Comparison of ENCODE assay signal across 8 cellular contexts in genomic region chr4:119041951-119042560, GRCh38.
DNase-seq lines count a peak whose midpoint lies in the region; ATAC-seq and TF ChIP-seq lines count a peak whose summit lies in the region.

No MANE protein-coding gene starts in this region.

- no peaks in the 10 kb centered on the region for H3K4me1 ChIP-seq in HCT116 (ENCODE audit: control insufficient read depth in 1 of 2, insufficient read depth in 2 of 2, low read length in 2 of 2)
- H3K4me1 ChIP-seq in right cardiac atrium (ENCODE audit: control insufficient read depth, insufficient read depth, low read length) = peaks cover 6% of the 10 kb centered on the region
- peaks cover 52% of the 10 kb centered on the region for H3K4me1 ChIP-seq in skeletal muscle satellite cell (ENCODE audit: control insufficient read depth, insufficient read depth, low read length)

- TF ChIP-seq CTCF in HCT116 (IDR thresholded peaks at IDR 0.05 in 2 of 3, conservative IDR thresholded peaks at IDR 0.05 in 1 of 3; ENCODE audit: borderline replicate concordance in 1 of 3, insufficient read depth in 1 of 3, low read depth in 2 of 3, low read length in 2 of 3) = peak; percentile 61 to 80 (median 72)

- ATAC-seq in HCT116 = peak; percentile 95
- peak; percentile 72 to 77 for ATAC-seq in right cardiac atrium

- H3K4me2 ChIP-seq in HCT116 (ENCODE audit: low read length) = peak overlapping the region; percentile 25; the same call in 1 of the 2 replicates
- H3K4me2 ChIP-seq in skeletal muscle satellite cell (ENCODE audit: low read length) = peak overlapping the region; percentile 77

- intact Hi-C loops in HCT116 (cut with micrococcal nuclease) (loop anchor here (1.0 to 5.0 kb wide), 3 partner anchors 60 to 244 kb away; partner anchors contain the start of gene USP53), right cardiac atrium (cut with DNase I) (loop anchor here (5.0 to 10.0 kb wide), 5 partner anchors 93 to 245 kb away; partner anchors contain the start of gene MYOZ2 (in 1 of the 4))

- no peak for TF ChIP-seq POLR2A in HCT116 (IDR thresholded peaks at IDR 0.05; ENCODE audit: borderline replicate concordance, extremely low read depth, insufficient read depth, insufficient read length)

- H3K9me2 ChIP-seq in HCT116 (ENCODE audit: insufficient read depth) = no peaks in the 10 kb centered on the region

- no peaks in the 10 kb centered on the region for H4K20me1 ChIP-seq in HCT116 (ENCODE audit: insufficient read depth)

- H3K27me3 ChIP-seq in HCT116 (ENCODE audit: insufficient read depth, low read length) (no peaks in the 10 kb centered on the region), right cardiac atrium (ENCODE audit: control insufficient read depth, insufficient read depth) (no peaks in the 10 kb centered on the region), skeletal muscle satellite cell (ENCODE audit: control insufficient read depth, insufficient read depth, low read length) (no peaks in the 10 kb centered on the region)

- H3K9ac ChIP-seq in HCT116 (ENCODE audit: low read length) = no peak overlapping the region
- peak overlapping the region; percentile 80 for H3K9ac ChIP-seq in skeletal muscle satellite cell (ENCODE audit: low read depth, low read length)

- H3K27ac ChIP-seq in HCT116 (ENCODE audit: low read depth, low read length) (no peak overlapping the region), right cardiac atrium (ENCODE audit: low read length) (no peak overlapping the region)

- H3K4me3 ChIP-seq in HCT116 (replicated peaks in 1 of 2; ENCODE audit: low read depth in 1 of 2, low read length in 2 of 2) (no peak overlapping the region), right cardiac atrium (ENCODE audit: low read length) (no peak overlapping the region), skeletal muscle satellite cell (ENCODE audit: low read length) (no peak overlapping the region)

- H2AFZ ChIP-seq in HCT116 (ENCODE audit: low read depth, low read length, poor library complexity, severe bottlenecking) = peak overlapping the region; percentile 99

- TF ChIP-seq RAD21 in HCT116 (IDR thresholded peaks at IDR 0.05; ENCODE audit: low read depth) = peak; percentile 88

- H3K36me3 ChIP-seq in HCT116 (ENCODE audit: control insufficient read depth in 1 of 2, insufficient read depth in 2 of 2, low read length in 2 of 2) (no peaks in the 10 kb centered on the region), skeletal muscle satellite cell (ENCODE audit: insufficient read depth, low read length) (no peaks in the 10 kb centered on the region)

- CTCF ChIA-PET in HCT116 (lab: Charles Lee) = interaction anchor here (0.7 to 5.5 kb wide), 11 partner anchors 9 to 1014 kb away, joined by 3 to 37 read pairs (median 7); partner anchors contain the start of gene USP53

- POLR2A ChIA-PET in HCT116 (lab: Charles Lee) = interaction anchor here (2.0 kb wide), 1 partner anchor 171 kb away, joined by 11 read pairs; the partner anchor contains the start of gene USP53

- H3K9me3 ChIP-seq in HCT116 (ENCODE audit: control insufficient read depth in 1 of 2, insufficient read depth in 1 of 2, low read depth in 1 of 2, low read length in 2 of 2) (no peaks in the 10 kb centered on the region), right cardiac atrium (ENCODE audit: control insufficient read depth, low read length) (no peaks in the 10 kb centered on the region), skeletal muscle satellite cell (replicated peaks; ENCODE audit: low read length) (no peaks in the 10 kb centered on the region)

- no peaks in the 10 kb centered on the region for H3K79me2 ChIP-seq in HCT116 (ENCODE audit: insufficient read depth, low read length)

- DNase-seq in NCI-H524 (lab: John Stamatoyannopoulos, UW) (peak; percentile 4 to 53), NCI-H524 treated with DMSO at 0.1 percent for 48 hours (lab: John Stamatoyannopoulos, UW) (no peak), HCT116 (ENCODE audit: low read depth, low spot score) (peak; percentile 67), M059J (ENCODE audit: low read depth) (peak; percentile 66), SIG-M5 (lab: John Stamatoyannopoulos, UW) (peak; percentile 4), right cardiac atrium (peak in 1 of 3 donors; percentile 34)
- DNase-seq in activated naive CD8-positive, alpha-beta T cell treated with anti-CD3 and anti-CD28 coated beads, Interleukin-2, amount 50 U/mL, for 16 hours (ENCODE audit: low read depth, low spot score) = peak; percentile 19

- RAD21 ChIA-PET in HCT116 (lab: Charles Lee; ENCODE audit: low non-redundant PET in 1 of 2, low total read pairs in 2 of 2, uncharacterized antibody in 2 of 2, unreplicated experiment in 2 of 2) = interaction anchor here in 1 of 2 experiments (1.6 kb wide), 1 partner anchor 448 kb away, joined by 3 read pairs; no protein-coding TSS in a partner anchor

- 2% methylated on average over 6 of the region's 6 CpGs for WGBS in right cardiac atrium

- BruUV-seq in HCT116 (replicated peaks; lab: Mats Ljungman, UMichigan) = no TSS peak

TF ChIP-seq in HCT116, 20 proteins besides CTCF, POLR2A, EP300 and RAD21 (continues in another document):
- TF ChIP-seq EZH2phosphoT487 (IDR thresholded peaks at IDR 0.05; ENCODE audit: borderline replicate concordance) (no peak), SP1 (IDR thresholded peaks at IDR 0.05; ENCODE audit: low read depth) (0 out of 2 replicates have a peak, but pooled peaks have one; percentile 16), SRF (IDR thresholded peaks at IDR 0.05; ENCODE audit: low read depth) (no peak), MAX (IDR thresholded peaks at IDR 0.05) (peak; percentile 55), ELF1 (IDR thresholded peaks at IDR 0.05; ENCODE audit: borderline replicate concordance, low read depth) (no peak), TCF7L2 (IDR thresholded peaks at IDR 0.05; ENCODE audit: borderline replicate concordance, extremely low read depth, insufficient read depth, insufficient read length) (no peak), ZNF274 (IDR thresholded peaks at IDR 0.05; ENCODE audit: low read depth, low read length) (no peak), REST (IDR thresholded peaks at IDR 0.05; ENCODE audit: low read depth) (no peak), ATF3 (IDR thresholded peaks at IDR 0.05) (no peak), CEBPB (IDR thresholded peaks at IDR 0.05; ENCODE audit: low read depth) (peak; percentile 32; the same call in 1 of the 2 replicates), JUND (IDR thresholded peaks at IDR 0.05) (no peak), EZH2 (IDR thresholded peaks at IDR 0.05) (no peak), ZFX (IDR thresholded peaks at IDR 0.05) (no peak), FOSL1 (IDR thresholded peaks at IDR 0.05; ENCODE audit: low read depth) (no peak), YY1 (IDR thresholded peaks at IDR 0.05; ENCODE audit: extremely low read depth, insufficient replicate concordance, low read depth, low read length) (peak; percentile 83), ZBTB33 (IDR thresholded peaks at IDR 0.05; ENCODE audit: extremely low read depth, insufficient replicate concordance, low read length) (no peak), CBX3 (IDR thresholded peaks at IDR 0.05; ENCODE audit: low read depth) (peak; percentile 61), SIN3A (IDR thresholded peaks at IDR 0.05; ENCODE audit: low read depth) (no peak), POLR2AphosphoS5 (IDR thresholded peaks at IDR 0.05; ENCODE audit: low read depth, low read length) (no peak)
